13 cellular contexts compared by ENCODE assay signal in genomic region chr4:148434075-148434773, GRCh38. TPM values are rescaled to one million over a fixed set of nuclear protein-coding genes. Genes with fewer than 3 reads are reported as not detected.
DNase-seq lines count a peak whose midpoint lies in the region; ATAC-seq and TF ChIP-seq lines count a peak whose summit lies in the region.
"Had no signal": no experiment of that assay in that cellular context is flagged by ENCODE, and none has a peak within 500 bp of the region (broad histone marks: within the 10 kb centered on the region; RNA-seq: fewer than 3 reads in every experiment).

No MANE protein-coding gene starts in this region.

- ATAC-seq in GM18508 (IDR thresholded peaks at IDR 0.05; ENCODE audit: insufficient read depth, unreplicated experiment), result peak; percentile 65
- ATAC-seq in GM21619 (IDR thresholded peaks at IDR 0.05; ENCODE audit: unreplicated experiment), result peak; percentile 69
- ATAC-seq in activated CD8-positive, alpha-beta T cell treated with anti-CD3 and anti-CD28 coated beads for 36 hours, result peak; percentile 71
- ATAC-seq in HG03565 (IDR thresholded peaks at IDR 0.05; ENCODE audit: unreplicated experiment), result no peak
- ATAC-seq: body of pancreas had no signal

- H3K27me3 Mint-ChIP-seq in activated CD8-positive, alpha-beta T cell treated with anti-CD3 and anti-CD28 coated beads for 36 hours, result no peaks in the 10 kb centered on the region

- H3K27me3 ChIP-seq in muscle layer of duodenum (ENCODE audit: low read depth, low read length), result no peaks in the 10 kb centered on the region
- H3K27me3 ChIP-seq: body of pancreas had no signal

- peak overlapping the region; percentile 31 for H3K4me3 Mint-ChIP-seq in activated CD8-positive, alpha-beta T cell treated with anti-CD3 and anti-CD28 coated beads for 36 hours
- H3K4me3 Mint-ChIP-seq: activated T-helper 1 cell treated with anti-CD3 and anti-CD28 coated beads, Interleukin-12 subunit alpha, Interleukin-12 subunit beta, Interleukin-2, Interleukin-4 antibody, amounts not matched to agents 30 ng/mL and 10 ng/mL and 1 ng/mL, durations not matched to agents 14 hours and 24 hours and 36 hours; B cell; type B pancreatic cell had no signal

- no peak overlapping the region for H3K27ac Mint-ChIP-seq in activated CD8-positive, alpha-beta T cell treated with anti-CD3 and anti-CD28 coated beads for 36 hours
- H3K27ac Mint-ChIP-seq: activated T-helper 1 cell treated with anti-CD3 and anti-CD28 coated beads, Interleukin-12 subunit alpha, Interleukin-12 subunit beta, Interleukin-2, Interleukin-4 antibody, amounts not matched to agents 30 ng/mL and 10 ng/mL and 1 ng/mL, durations not matched to agents 14 hours and 24 hours and 36 hours; B cell; type B pancreatic cell had no signal

- no peaks in the 10 kb centered on the region for H3K36me3 ChIP-seq in muscle layer of duodenum (ENCODE audit: control insufficient read depth in 1 of 2, insufficient read depth in 2 of 2, low read length in 2 of 2)

- POLR2A ChIA-PET in activated CD8-positive, alpha-beta T cell treated with anti-CD3 and anti-CD28 coated beads for 36 hours (lab: Charles Lee), result no interaction called here

- peaks cover 10 to 39% of the 10 kb centered on the region in 2 donors for H3K4me1 ChIP-seq in muscle layer of duodenum (ENCODE audit: control insufficient read depth in 1 of 2, insufficient read depth in 2 of 2, low read length in 2 of 2)

- no peak for TF ChIP-seq CTCF in activated CD8-positive, alpha-beta T cell treated with anti-CD3 and anti-CD28 coated beads for 36 hours (IDR thresholded peaks at IDR 0.05)

- H3K27ac ChIP-seq in muscle layer of duodenum (ENCODE audit: low read length), result peak overlapping the region; percentile 18

- H3K9me3 ChIP-seq in muscle layer of duodenum (ENCODE audit: control insufficient read depth in 1 of 2, low read length in 2 of 2), result no peaks in the 10 kb centered on the region
- H3K9me3 ChIP-seq: body of pancreas had no signal

- DNase-seq in activated CD8-positive, alpha-beta T cell treated with anti-CD3 and anti-CD28 coated beads for 36 hours, result no peak
- no peak for DNase-seq in HuH-7.5 (ENCODE audit: low spot score)
- DNase-seq in NCI-H2171 treated with DMSO at 0.1 percent for 48 hours (lab: John Stamatoyannopoulos, UW), result no peak
- DNase-seq: body of pancreas, NCI-H2081 treated with DMSO at 0.1 percent for 48 hours, RPMI8226 had no signal

- H3K9me3 Mint-ChIP-seq in activated CD8-positive, alpha-beta T cell treated with anti-CD3 and anti-CD28 coated beads for 36 hours, result no peaks in the 10 kb centered on the region
- H3K9me3 Mint-ChIP-seq: activated T-helper 1 cell treated with anti-CD3 and anti-CD28 coated beads, Interleukin-12 subunit alpha, Interleukin-12 subunit beta, Interleukin-2, Interleukin-4 antibody, amounts not matched to agents 30 ng/mL and 10 ng/mL and 1 ng/mL, durations not matched to agents 14 hours and 24 hours and 36 hours; type B pancreatic cell had no signal

- peaks cover 12% of the 10 kb centered on the region for H3K36me3 Mint-ChIP-seq in activated CD8-positive, alpha-beta T cell treated with anti-CD3 and anti-CD28 coated beads for 36 hours (ENCODE audit: low read depth)

- H3K4me3 ChIP-seq in muscle layer of duodenum (ENCODE audit: low read depth in 1 of 2, low read length in 2 of 2), result peak overlapping the region in 1 of 2 donors; percentile 27
- H3K4me3 ChIP-seq: body of pancreas had no signal

- peaks cover 71% of the 10 kb centered on the region for H3K4me1 Mint-ChIP-seq in activated CD8-positive, alpha-beta T cell treated with anti-CD3 and anti-CD28 coated beads for 36 hours (ENCODE audit: low read depth)

- intact Hi-C loops in activated CD8-positive, alpha-beta T cell treated with anti-CD3 and anti-CD28 coated beads for 36 hours (cut with micrococcal nuclease), result no loop called here

- CTCF ChIA-PET in activated CD8-positive, alpha-beta T cell treated with anti-CD3 and anti-CD28 coated beads for 36 hours (lab: Charles Lee), result no interaction called here

RNA-seq across cellular contexts. Expression of gene NR3C2, which starts 8.0 kb away (rescaled TPM):
- total RNA-seq in activated CD8-positive, alpha-beta T cell treated with anti-CD3 and anti-CD28 coated beads for 36 hours, result 1 to 10 TPM; 6.1 to 6.4 TPM
